ENCODE assay signal across 20 cellular contexts in the genomic region with DNA sequence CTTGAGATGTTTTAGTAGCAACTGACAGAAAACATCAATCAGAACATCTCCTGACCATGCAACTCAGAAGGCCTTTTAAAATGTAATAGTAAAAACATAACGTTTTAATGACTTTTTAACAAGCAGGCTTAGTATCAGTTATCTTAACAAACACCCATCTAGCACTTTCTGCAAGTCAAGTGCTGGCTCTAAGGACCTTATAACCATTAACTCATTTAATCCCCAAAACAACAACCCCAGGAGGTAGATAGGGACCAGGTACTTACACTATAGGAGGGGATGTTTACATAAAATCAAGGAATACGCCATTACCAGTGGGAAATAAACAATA. TPM values are rescaled to one million over a fixed set of nuclear protein-coding genes. Genes with fewer than 3 reads are reported as not detected.
"Had no signal": no experiment of that assay in that cellular context is flagged by ENCODE, and none has a peak within 500 bp of the region (broad histone marks: within the 10 kb centered on the region; RNA-seq: fewer than 3 reads in every experiment).

No MANE protein-coding gene starts in this region.

- H3K9me3 ChIP-seq: lower lobe of right lung, right lobe of liver, stomach, suprapubic skin, tibial nerve had no signal

- H3K4me1 ChIP-seq: lower lobe of right lung, right lobe of liver, tibial nerve had no signal

- DNase-seq: activated CD4-positive, alpha-beta T cell treated with anti-CD3 and anti-CD28 coated beads for 1 hour; activated CD4-positive, alpha-beta T cell treated with anti-CD3 and anti-CD28 coated beads, Interleukin-2, amount 50 U/mL, for 1 hour; activated T-cell treated with anti-CD3 and anti-CD28 coated beads, Interleukin-2, amount 50 U/mL, for 1 hour; aorta; central memory CD4-positive, alpha-beta T cell; dermis blood vessel endothelial cell; effector CD8-positive, alpha-beta T cell; immature natural killer cell; lower lobe of right lung; naive B cell; occipital lobe; right lobe of liver; stimulated activated CD4-positive, alpha-beta T cell treated with anti-CD3 and anti-CD28 coated beads, Interleukin-1b, Interleukin-23, amount 100 ng/mL, for 48 hours; stomach had no signal

- H3K36me3 Mint-ChIP-seq: activated naive CD4-positive, alpha-beta T cell treated with anti-CD3 and anti-CD28 coated beads, Interleukin-2, amount 50 U/mL, for 72 hours; brain; immature natural killer cell; naive B cell had no signal

- H3K27ac Mint-ChIP-seq: activated naive CD4-positive, alpha-beta T cell treated with anti-CD3 and anti-CD28 coated beads, Interleukin-2, amount 50 U/mL, for 72 hours; activated T-helper 17 cell treated with anti-CD3 and anti-CD28 coated beads, Interleukin-2, amount 50 U/mL, for 72 hours; brain; naive B cell had no signal

- H3K9me3 Mint-ChIP-seq: activated naive CD4-positive, alpha-beta T cell treated with anti-CD3 and anti-CD28 coated beads, Interleukin-2, amount 50 U/mL, for 72 hours; activated T-helper 17 cell treated with anti-CD3 and anti-CD28 coated beads, Interleukin-2, amount 50 U/mL, for 72 hours; immature natural killer cell; naive B cell had no signal

- H3K4me3 Mint-ChIP-seq: activated T-helper 17 cell treated with anti-CD3 and anti-CD28 coated beads, Interleukin-2, amount 50 U/mL, for 72 hours; brain; naive B cell had no signal

- H3K27ac ChIP-seq: lower lobe of right lung, right lobe of liver, skin epidermis, suprapubic skin, tibial nerve had no signal

- H3K4me1 Mint-ChIP-seq: activated T-helper 17 cell treated with anti-CD3 and anti-CD28 coated beads, Interleukin-2, amount 50 U/mL, for 72 hours; naive B cell had no signal

- H3K4me3 ChIP-seq: lower lobe of right lung, right lobe of liver, skin epidermis, stomach, suprapubic skin, tibial nerve had no signal

- H3K27me3 ChIP-seq: right lobe of liver, stomach, suprapubic skin, tibial nerve had no signal

- H3K27me3 Mint-ChIP-seq: activated T-helper 17 cell treated with anti-CD3 and anti-CD28 coated beads, Interleukin-2, amount 50 U/mL, for 72 hours had no signal

- H3K36me3 ChIP-seq: lower lobe of right lung, right lobe of liver, stomach, suprapubic skin, tibial nerve had no signal

RNA-seq across cellular contexts. Expression of a gene that starts 41.8 kb away (rescaled TPM):
- total RNA-seq: activated naive CD4-positive, alpha-beta T cell treated with anti-CD3 and anti-CD28 coated beads, Interleukin-2, amount 50 U/mL, for 72 hours had no signal
- polyA plus RNA-seq: aorta, immature natural killer cell had no signal
